In genomic region chr1:71623888-71624287, GRCh38 we compare ENCODE assay signal across 34 cellular contexts.
"Had no signal": no experiment of that assay in that cellular context is flagged by ENCODE, and none has a peak within 500 bp of the region (broad histone marks: within the 10 kb centered on the region; RNA-seq: fewer than 3 reads in every experiment).

No MANE protein-coding gene starts in this region.

- H3K4me3 ChIP-seq: MG63 had no signal

- H3K36me3 ChIP-seq: MG63 had no signal

- DNase-seq: Karpas-422, Kasumi-1, MG63, MM.1S, MV-4-11, NCI-H1048, NCI-H1092, NCI-H1092 treated with DMSO at 0.1 percent for 48 hours, NCI-H1105, NCI-H1105 treated with DMSO at 0.1 percent for 48 hours, NCI-H1417, NCI-H1417 treated with DMSO at 0.1 percent for 48 hours, NCI-H1436, NCI-H1436 treated with DMSO at 0.1 percent for 48 hours, NCI-H146, NCI-H1694, NCI-H1694 treated with DMSO at 0.1 percent for 48 hours, NCI-H187, NCI-H187 treated with DMSO at 0.1 percent for 48 hours, NCI-H1930, NCI-H2029, NCI-H2029 treated with DMSO at 0.1 percent for 48 hours, NCI-H2081, NCI-H2081 treated with DMSO at 0.1 percent for 48 hours, NCI-H2107, NCI-H2171, NCI-H2171 treated with DMSO at 0.1 percent for 48 hours, NCI-H2227 treated with DMSO at 0.1 percent for 48 hours, NCI-H226, NCI-H345, NCI-H446, NCI-H446 treated with DMSO at 0.1 percent for 48 hours, NCI-H510A, NCI-H510A treated with DMSO at 0.1 percent for 48 hours had no signal

- H3K27me3 ChIP-seq: MG63 had no signal

- H3K9me3 ChIP-seq: MG63 had no signal
